Comparison of ENCODE assay signal across 22 cellular contexts in genomic region chr22:47204002-47204979, GRCh38.
DNase-seq lines count a peak whose midpoint lies in the region; ATAC-seq and TF ChIP-seq lines count a peak whose summit lies in the region.
"Had no signal": no experiment of that assay in that cellular context is flagged by ENCODE, and none has a peak within 500 bp of the region (broad histone marks: within the 10 kb centered on the region; RNA-seq: fewer than 3 reads in every experiment).

No MANE protein-coding gene starts in this region.

- H3K9me3 Mint-ChIP-seq in natural killer cell (no peaks in the 10 kb centered on the region), osteocyte (ENCODE audit: unreplicated experiment) (no peaks in the 10 kb centered on the region), type B pancreatic cell (peaks cover 4% of the 10 kb centered on the region)
- H3K9me3 Mint-ChIP-seq in natural killer cell treated with Interleukin-12 subunit alpha and Interleukin-12 subunit beta and Interleukin-15 and Interleukin-18, amount 100 ng/mL, for 72 hours: no peaks in the 10 kb centered on the region
- H3K9me3 Mint-ChIP-seq: activated naive CD8-positive, alpha-beta T cell treated with anti-CD3 and anti-CD28 coated beads for 36 hours; activated T-helper 17 cell treated with anti-CD3 and anti-CD28 coated beads, Interleukin-2, amount 50 U/mL, for 72 hours; CD4-positive, CD25-positive, alpha-beta regulatory T cell; dendritic cell treated with granulocyte-macrophage colony-stimulating factor and Interleukin-4, amounts not matched to agents 40 ng/mL and 50 ng/mL, for 4 days; naive thymus-derived CD4-positive, alpha-beta T cell had no signal

- H3K27ac Mint-ChIP-seq in natural killer cell (no peak overlapping the region), osteocyte (ENCODE audit: unreplicated experiment) (no peak overlapping the region), type B pancreatic cell (no peak overlapping the region)
- H3K27ac Mint-ChIP-seq in natural killer cell treated with Interleukin-12 subunit alpha and Interleukin-12 subunit beta and Interleukin-15 and Interleukin-18, amount 100 ng/mL, for 72 hours: no peak overlapping the region
- H3K27ac Mint-ChIP-seq: activated naive CD8-positive, alpha-beta T cell treated with anti-CD3 and anti-CD28 coated beads for 36 hours; activated T-helper 17 cell treated with anti-CD3 and anti-CD28 coated beads, Interleukin-2, amount 50 U/mL, for 72 hours; CD4-positive, CD25-positive, alpha-beta regulatory T cell; dendritic cell treated with granulocyte-macrophage colony-stimulating factor and Interleukin-4, amounts not matched to agents 40 ng/mL and 50 ng/mL, for 4 days; T-helper 17 cell had no signal

- peak; percentile 24 for DNase-seq in DMS79 treated with DMSO at 0.1 percent for 48 hours (lab: John Stamatoyannopoulos, UW)
- no peak for DNase-seq in DMS79 (lab: John Stamatoyannopoulos, UW)
- peak; percentile 9 for DNase-seq in natural killer cell
- no peak for DNase-seq in natural killer cell treated with Interleukin-12 subunit alpha and Interleukin-12 subunit beta and Interleukin-15 and Interleukin-18, amount 100 ng/mL, for 72 hours (ENCODE audit: low spot score)
- DNase-seq in osteocyte (ENCODE audit: extremely low spot score, unreplicated experiment): peak; percentile 77
- peak; percentile 62 for DNase-seq in type B pancreatic cell (ENCODE audit: extremely low spot score, unreplicated experiment)
- DNase-seq: activated CD4-positive, alpha-beta T cell treated with anti-CD3 and anti-CD28 coated beads for 4 hours; activated naive CD8-positive, alpha-beta T cell treated with anti-CD3 and anti-CD28 coated beads for 36 hours; CD4-positive, CD25-positive, alpha-beta regulatory T cell; left ventricle myocardium superior; midbrain; naive thymus-derived CD4-positive, alpha-beta T cell; NCI-H446; NCI-H82; RPMI8226; stimulated activated naive CD4-positive, alpha-beta T cell treated with Interleukin-2 at 50 U/mL for 16 hours had no signal

- intact Hi-C loops in natural killer cell (cut with micrococcal nuclease): no loop called here

- no peak for TF ChIP-seq CTCF in natural killer cell (IDR thresholded peaks at IDR 0.05)
- TF ChIP-seq CTCF in osteocyte (IDR thresholded peaks at IDR 0.05): no peak
- TF ChIP-seq CTCF in type B pancreatic cell (conservative IDR thresholded peaks at IDR 0.05): no peak

- H3K36me3 Mint-ChIP-seq in natural killer cell (no peaks in the 10 kb centered on the region), osteocyte (ENCODE audit: unreplicated experiment) (no peaks in the 10 kb centered on the region), type B pancreatic cell (no peaks in the 10 kb centered on the region)
- no peaks in the 10 kb centered on the region for H3K36me3 Mint-ChIP-seq in natural killer cell treated with Interleukin-12 subunit alpha and Interleukin-12 subunit beta and Interleukin-15 and Interleukin-18, amount 100 ng/mL, for 72 hours
- H3K36me3 Mint-ChIP-seq: activated naive CD8-positive, alpha-beta T cell treated with anti-CD3 and anti-CD28 coated beads for 36 hours; CD4-positive, CD25-positive, alpha-beta regulatory T cell; naive thymus-derived CD4-positive, alpha-beta T cell had no signal

- ATAC-seq in natural killer cell: no peak
- ATAC-seq in natural killer cell treated with Interleukin-12 subunit alpha and Interleukin-12 subunit beta and Interleukin-15 and Interleukin-18, amount 100 ng/mL, for 72 hours: no peak
- ATAC-seq in HG03196 (IDR thresholded peaks at IDR 0.05; ENCODE audit: unreplicated experiment): no peak
- ATAC-seq in GM21515 (IDR thresholded peaks at IDR 0.05; ENCODE audit: unreplicated experiment): no peak
- ATAC-seq: activated T-helper 17 cell treated with anti-CD3 and anti-CD28 coated beads, Interleukin-2, amount 50 U/mL, for 72 hours; left ventricle myocardium superior; naive thymus-derived CD4-positive, alpha-beta T cell; pancreas; T-helper 17 cell had no signal

- H3K4me3 Mint-ChIP-seq in natural killer cell: no peak overlapping the region
- H3K4me3 Mint-ChIP-seq in natural killer cell treated with Interleukin-12 subunit alpha and Interleukin-12 subunit beta and Interleukin-15 and Interleukin-18, amount 100 ng/mL, for 72 hours: no peak overlapping the region
- no peak overlapping the region for H3K4me3 Mint-ChIP-seq in osteocyte (ENCODE audit: unreplicated experiment)
- no peak overlapping the region for H3K4me3 Mint-ChIP-seq in type B pancreatic cell
- H3K4me3 Mint-ChIP-seq: activated naive CD8-positive, alpha-beta T cell treated with anti-CD3 and anti-CD28 coated beads for 36 hours; activated T-helper 17 cell treated with anti-CD3 and anti-CD28 coated beads, Interleukin-2, amount 50 U/mL, for 72 hours; CD4-positive, CD25-positive, alpha-beta regulatory T cell; dendritic cell treated with granulocyte-macrophage colony-stimulating factor and Interleukin-4, amounts not matched to agents 40 ng/mL and 50 ng/mL, for 4 days; naive thymus-derived CD4-positive, alpha-beta T cell; T-helper 17 cell had no signal

- no peaks in the 10 kb centered on the region for H3K4me1 Mint-ChIP-seq in natural killer cell
- no peaks in the 10 kb centered on the region for H3K4me1 Mint-ChIP-seq in natural killer cell treated with Interleukin-12 subunit alpha and Interleukin-12 subunit beta and Interleukin-15 and Interleukin-18, amount 100 ng/mL, for 72 hours (ENCODE audit: low read depth in 2 of 2)
- H3K4me1 Mint-ChIP-seq in osteocyte (ENCODE audit: unreplicated experiment): no peaks in the 10 kb centered on the region
- no peaks in the 10 kb centered on the region for H3K4me1 Mint-ChIP-seq in type B pancreatic cell (ENCODE audit: unreplicated experiment)
- H3K4me1 Mint-ChIP-seq: activated naive CD8-positive, alpha-beta T cell treated with anti-CD3 and anti-CD28 coated beads for 36 hours; naive thymus-derived CD4-positive, alpha-beta T cell; T-helper 17 cell had no signal

- no peaks in the 10 kb centered on the region for H3K27me3 Mint-ChIP-seq in natural killer cell (ENCODE audit: low read depth in 2 of 2)
- H3K27me3 Mint-ChIP-seq in natural killer cell treated with Interleukin-12 subunit alpha and Interleukin-12 subunit beta and Interleukin-15 and Interleukin-18, amount 100 ng/mL, for 72 hours: no peaks in the 10 kb centered on the region
- no peaks in the 10 kb centered on the region for H3K27me3 Mint-ChIP-seq in osteocyte (ENCODE audit: unreplicated experiment)
- H3K27me3 Mint-ChIP-seq in type B pancreatic cell: no peaks in the 10 kb centered on the region
- H3K27me3 Mint-ChIP-seq: activated naive CD8-positive, alpha-beta T cell treated with anti-CD3 and anti-CD28 coated beads for 36 hours; CD4-positive, CD25-positive, alpha-beta regulatory T cell had no signal

Comparison
In these comparisons a context has a peak if more than half of its experiments do, and no peak if none do; other contexts are left out.
1. DNase-seq: peak in DMS79 treated with DMSO at 0.1 percent for 48 hours (single experiment), natural killer cell (single experiment), osteocyte (single experiment) and type B pancreatic cell (single experiment); none in DMS79 (single experiment) and natural killer cell treated with Interleukin-12 subunit alpha and Interleukin-12 subunit beta and Interleukin-15 and Interleukin-18, amount 100 ng/mL, for 72 hours (single experiment).